ENCODE assay signal across 1 cellular context in the genomic region with DNA sequence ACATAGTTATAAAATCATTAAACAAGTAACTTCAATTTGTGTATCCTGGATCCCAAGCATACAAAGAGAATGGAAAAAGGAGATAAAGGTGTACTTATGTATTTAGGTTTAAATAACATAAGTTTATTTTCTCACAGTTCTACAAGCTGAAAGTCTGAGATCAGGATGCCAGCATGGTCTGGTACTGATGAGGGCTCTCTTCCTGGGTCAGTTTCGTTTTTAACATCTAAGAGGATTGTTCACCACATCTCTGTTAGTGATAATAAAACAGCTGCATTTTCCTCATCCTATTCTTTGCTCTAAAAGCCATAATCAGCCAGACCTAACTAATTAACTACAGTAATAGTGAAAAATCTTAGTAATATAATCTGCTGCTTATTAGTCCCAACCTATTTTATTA.
TF ChIP-seq lines count a peak whose summit lies in the region.

No MANE protein-coding gene starts in this region.

TF ChIP-seq in K562, 482 proteins besides CTCF, POLR2A, EP300 and RAD21 (continued from another document):
- TF ChIP-seq, protein P1, sequence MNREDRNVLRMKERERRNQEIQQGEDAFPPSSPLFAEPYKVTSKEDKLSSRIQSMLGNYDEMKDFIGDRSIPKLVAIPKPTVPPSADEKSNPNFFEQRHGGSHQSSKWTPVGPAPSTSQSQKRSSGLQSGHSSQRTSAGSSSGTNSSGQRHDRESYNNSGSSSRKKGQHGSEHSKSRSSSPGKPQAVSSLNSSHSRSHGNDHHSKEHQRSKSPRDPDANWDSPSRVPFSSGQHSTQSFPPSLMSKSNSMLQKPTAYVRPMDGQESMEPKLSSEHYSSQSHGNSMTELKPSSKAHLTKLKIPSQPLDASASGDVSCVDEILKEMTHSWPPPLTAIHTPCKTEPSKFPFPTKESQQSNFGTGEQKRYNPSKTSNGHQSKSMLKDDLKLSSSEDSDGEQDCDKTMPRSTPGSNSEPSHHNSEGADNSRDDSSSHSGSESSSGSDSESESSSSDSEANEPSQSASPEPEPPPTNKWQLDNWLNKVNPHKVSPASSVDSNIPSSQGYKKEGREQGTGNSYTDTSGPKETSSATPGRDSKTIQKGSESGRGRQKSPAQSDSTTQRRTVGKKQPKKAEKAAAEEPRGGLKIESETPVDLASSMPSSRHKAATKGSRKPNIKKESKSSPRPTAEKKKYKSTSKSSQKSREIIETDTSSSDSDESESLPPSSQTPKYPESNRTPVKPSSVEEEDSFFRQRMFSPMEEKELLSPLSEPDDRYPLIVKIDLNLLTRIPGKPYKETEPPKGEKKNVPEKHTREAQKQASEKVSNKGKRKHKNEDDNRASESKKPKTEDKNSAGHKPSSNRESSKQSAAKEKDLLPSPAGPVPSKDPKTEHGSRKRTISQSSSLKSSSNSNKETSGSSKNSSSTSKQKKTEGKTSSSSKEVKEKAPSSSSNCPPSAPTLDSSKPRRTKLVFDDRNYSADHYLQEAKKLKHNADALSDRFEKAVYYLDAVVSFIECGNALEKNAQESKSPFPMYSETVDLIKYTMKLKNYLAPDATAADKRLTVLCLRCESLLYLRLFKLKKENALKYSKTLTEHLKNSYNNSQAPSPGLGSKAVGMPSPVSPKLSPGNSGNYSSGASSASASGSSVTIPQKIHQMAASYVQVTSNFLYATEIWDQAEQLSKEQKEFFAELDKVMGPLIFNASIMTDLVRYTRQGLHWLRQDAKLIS (CRISPR knock-in tag; IDR thresholded peaks at IDR 0.05) = no peak
- no peak for TF ChIP-seq ZNF23 (CRISPR knock-in tag; IDR thresholded peaks at IDR 0.05)
- no peak for TF ChIP-seq NFYB (IDR thresholded peaks at IDR 0.05; ENCODE audit: extremely low read depth, insufficient read length)
- TF ChIP-seq BCOR (IDR thresholded peaks at IDR 0.05) = no peak
- TF ChIP-seq MIER1 (IDR thresholded peaks at IDR 0.05; ENCODE audit: low read depth) = no peak
- TF ChIP-seq SMARCA4 (IDR thresholded peaks at IDR 0.05) = no peak
- no peak for TF ChIP-seq DPF2 (IDR thresholded peaks at IDR 0.05)
- TF ChIP-seq FUS (optimal IDR thresholded peaks at IDR 0.05; ENCODE audit: low read depth, low read length) = no peak
- TF ChIP-seq TCF3 (CRISPR knock-in tag; IDR thresholded peaks at IDR 0.05) = no peak
- TF ChIP-seq DACH1 (IDR thresholded peaks at IDR 0.05; ENCODE audit: partially characterized antibody) = no peak
- no peak for TF ChIP-seq EHMT2 (IDR thresholded peaks at IDR 0.05)
- no peak for TF ChIP-seq STAT5A (IDR thresholded peaks at IDR 0.05; ENCODE audit: borderline replicate concordance, low read length)
